In the genomic region with DNA sequence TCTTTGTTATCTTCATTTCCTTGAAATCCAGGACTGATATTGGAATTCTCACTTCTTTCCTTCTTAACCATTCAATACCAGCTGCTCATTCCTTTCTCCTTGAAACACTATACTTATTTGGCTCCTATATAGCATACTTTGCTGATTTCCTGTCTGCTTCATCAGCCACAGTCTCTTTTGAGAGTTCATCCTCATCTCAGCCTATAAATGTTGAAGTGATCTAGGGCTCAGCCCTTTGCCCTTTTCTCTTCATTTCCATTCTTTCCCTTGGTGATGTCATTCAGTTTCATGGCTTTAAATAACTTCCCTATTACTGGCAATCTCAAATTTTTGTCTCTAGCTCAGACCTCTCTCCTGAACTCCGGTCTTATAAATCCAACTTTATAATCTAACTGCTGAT, we compare ENCODE assay signal across 18 cellular contexts. TPM values are rescaled to one million over a fixed set of nuclear protein-coding genes. Genes with fewer than 3 reads are reported as not detected.
DNase-seq lines count a peak whose midpoint lies in the region; ATAC-seq and TF ChIP-seq lines count a peak whose summit lies in the region.
"Had no signal": no experiment of that assay in that cellular context is flagged by ENCODE, and none has a peak within 500 bp of the region (broad histone marks: within the 10 kb centered on the region; RNA-seq: fewer than 3 reads in every experiment).

No MANE protein-coding gene starts in this region.

- H3K4me3 Mint-ChIP-seq in activated B cell treated with CpG ODN at 0.5 μM for 24 hours (no peak overlapping the region), type B pancreatic cell (no peak overlapping the region), T-cell (no peak overlapping the region)
- H3K4me3 Mint-ChIP-seq in CD4-positive, alpha-beta memory T cell: no peak overlapping the region

- TF ChIP-seq CTCF in AG10803 (conservative IDR thresholded peaks at IDR 0.05; ENCODE audit: low read length): no peak
- no peak for TF ChIP-seq CTCF in activated B cell treated with CpG ODN at 0.5 μM for 24 hours (IDR thresholded peaks at IDR 0.05)
- no peak for TF ChIP-seq CTCF in mucosa of descending colon (IDR thresholded peaks at IDR 0.05)
- no peak for TF ChIP-seq CTCF in type B pancreatic cell (conservative IDR thresholded peaks at IDR 0.05)

- no peaks in the 10 kb centered on the region for H3K9me3 Mint-ChIP-seq in activated B cell treated with CpG ODN at 0.5 μM for 24 hours
- H3K9me3 Mint-ChIP-seq in type B pancreatic cell: no peaks in the 10 kb centered on the region
- peaks cover 0 to 4% (median 0%) of the 10 kb centered on the region in 8 donors for H3K9me3 Mint-ChIP-seq in CD4-positive, alpha-beta memory T cell
- peaks cover 0 to 4% (median 1%) of the 10 kb centered on the region in 3 donors for H3K9me3 Mint-ChIP-seq in T-cell

- H3K36me3 ChIP-seq in mucosa of descending colon (ENCODE audit: low read depth): no peaks in the 10 kb centered on the region
- H3K36me3 ChIP-seq in CD4-positive, alpha-beta memory T cell (ENCODE audit: insufficient read depth, low read length): no peaks in the 10 kb centered on the region

- no peaks in the 10 kb centered on the region for H3K27me3 ChIP-seq in CD4-positive, alpha-beta memory T cell (ENCODE audit: insufficient read depth, low read length)

- POLR2A ChIA-PET in activated B cell treated with CpG ODN at 0.5 μM for 24 hours (lab: Charles Lee) (interaction anchor here (0.6 kb wide), 1 partner anchor 970 kb away, joined by 7 read pairs; no protein-coding TSS in a partner anchor), T-cell (lab: Charles Lee) (no interaction called here)
- POLR2A ChIA-PET in CD4-positive, alpha-beta memory T cell (lab: Charles Lee; ENCODE audit: partially characterized antibody): no interaction called here

- peak overlapping the region; percentile 69 for H3K27ac Mint-ChIP-seq in activated B cell treated with CpG ODN at 0.5 μM for 24 hours
- no peak overlapping the region for H3K27ac Mint-ChIP-seq in type B pancreatic cell
- no peak overlapping the region for H3K27ac Mint-ChIP-seq in CD4-positive, alpha-beta memory T cell
- no peak overlapping the region for H3K27ac Mint-ChIP-seq in T-cell

- intact Hi-C loops in activated B cell treated with CpG ODN at 0.5 μM for 24 hours (cut with micrococcal nuclease): loop anchor here (2.0 kb wide), 2 partner anchors 14 to 24 kb away; partner anchors contain the start of gene RABGAP1L
- intact Hi-C loops in mucosa of descending colon (cut with DNase I, micrococcal nuclease): no loop called here
- intact Hi-C loops in CD4-positive, alpha-beta memory T cell (cut with micrococcal nuclease): no loop called here

- CTCF ChIA-PET in activated B cell treated with CpG ODN at 0.5 μM for 24 hours (lab: Charles Lee): no interaction called here
- CTCF ChIA-PET in CD4-positive, alpha-beta memory T cell (lab: Charles Lee; ENCODE audit: partially characterized antibody): no interaction called here
- CTCF ChIA-PET in T-cell (lab: Charles Lee): no interaction called here

- ATAC-seq in activated B cell treated with CpG ODN at 0.5 μM for 24 hours (ENCODE audit: low read depth) (no peak), mucosa of descending colon (peak; percentile 46), T-cell (replicated peaks in 1 of 4) (no peak)

- no peaks in the 10 kb centered on the region for H3K9me3 ChIP-seq in mucosa of descending colon
- H3K9me3 ChIP-seq in CD4-positive, alpha-beta memory T cell (ENCODE audit: control insufficient read depth in 1 of 2, low read length in 2 of 2): no peaks in the 10 kb centered on the region

- H3K4me1 Mint-ChIP-seq in activated B cell treated with CpG ODN at 0.5 μM for 24 hours: peaks cover 33% of the 10 kb centered on the region
- H3K4me1 Mint-ChIP-seq in type B pancreatic cell (ENCODE audit: unreplicated experiment): peaks cover 6% of the 10 kb centered on the region
- H3K4me1 Mint-ChIP-seq in CD4-positive, alpha-beta memory T cell: no peaks in the 10 kb centered on the region
- no peaks in the 10 kb centered on the region for H3K4me1 Mint-ChIP-seq in T-cell

- H3K27me3 Mint-ChIP-seq in activated B cell treated with CpG ODN at 0.5 μM for 24 hours (no peaks in the 10 kb centered on the region), type B pancreatic cell (no peaks in the 10 kb centered on the region), T-cell (peaks cover 0 to 5% of the 10 kb centered on the region in 2 donors)
- H3K27me3 Mint-ChIP-seq in CD4-positive, alpha-beta memory T cell: peaks cover 0 to 7% of the 10 kb centered on the region in 2 donors

- H3K4me1 ChIP-seq in mucosa of descending colon (ENCODE audit: low read depth): no peaks in the 10 kb centered on the region
- H3K4me1 ChIP-seq in CD4-positive, alpha-beta memory T cell (ENCODE audit: insufficient read depth, low read length): no peaks in the 10 kb centered on the region

- no peak overlapping the region for H3K4me3 ChIP-seq in AG10803 (ENCODE audit: low read length)
- no peak overlapping the region for H3K4me3 ChIP-seq in mucosa of descending colon
- H3K4me3 ChIP-seq in CD4-positive, alpha-beta memory T cell (ENCODE audit: low read length in 2 of 2): no peak overlapping the region
- H3K4me3 ChIP-seq: SK-N-MC had no signal

- H3K27ac ChIP-seq in CD4-positive, alpha-beta memory T cell (ENCODE audit: low read depth, low read length): no peak overlapping the region
- H3K27ac ChIP-seq: SK-N-MC had no signal

- H3K36me3 Mint-ChIP-seq in activated B cell treated with CpG ODN at 0.5 μM for 24 hours (ENCODE audit: low read depth) (no peaks in the 10 kb centered on the region), type B pancreatic cell (no peaks in the 10 kb centered on the region), T-cell (no peaks in the 10 kb centered on the region)
- H3K36me3 Mint-ChIP-seq in CD4-positive, alpha-beta memory T cell: no peaks in the 10 kb centered on the region

- DNase-seq in AG10803 (ENCODE audit: low read depth): peak; percentile 10
- peak; percentile 45 for DNase-seq in HCEC 1CT
- DNase-seq in activated B cell treated with CpG ODN at 0.5 μM for 24 hours: no peak
- DNase-seq in mucosa of descending colon: no peak
- DNase-seq in type B pancreatic cell (ENCODE audit: extremely low spot score, unreplicated experiment): no peak
- DNase-seq in CD4-positive, alpha-beta memory T cell: no peak
- no peak for DNase-seq in stimulated activated CD4-positive, alpha-beta T cell treated with anti-CD3 and anti-CD28 coated beads, Interleukin-15, amount 100 ng/mL, for 24 hours
- DNase-seq in T-cell: no peak
- DNase-seq: C1 segment of cervical spinal cord, DMS79, KG1, NCI-H1048, NCI-H1436 treated with DMSO at 0.1 percent for 48 hours, NCI-H2029, NCI-H2171, NCI-H526 treated with DMSO at 0.1 percent for 48 hours, SHP77 had no signal

RNA-seq across cellular contexts. Expression of gene RABGAP1L, which starts 24.1 kb away (rescaled TPM):
- total RNA-seq in activated B cell treated with CpG ODN at 0.5 μM for 24 hours (103 and 126 TPM in 2 replicates), mucosa of descending colon (10 to 100 TPM; 46.1 to 74.7 (median 59.2) TPM), type B pancreatic cell (ENCODE audit: low replicate concordance) (35.6 and 56.9 TPM in 2 replicates), T-cell (100 to 1,000 TPM in 1 of 5 donors, 10 to 100 TPM in 4; 75.0 to 108 (median 82.3) TPM)
- total RNA-seq in CD4-positive, alpha-beta memory T cell: 100 to 1,000 TPM; 113 to 114 TPM
- 10 to 100 TPM; 75.7 to 80.6 TPM for polyA plus RNA-seq in CD4-positive, alpha-beta memory T cell

Comparison
In these comparisons a context has a peak if more than half of its experiments do, and no peak if none do; other contexts are left out.
1. DNase-seq: peak in AG10803 (single experiment) and HCEC 1CT (single experiment); none in activated B cell treated with CpG ODN at 0.5 μM for 24 hours (single experiment), mucosa of descending colon (0 of 3), type B pancreatic cell (single experiment), CD4-positive, alpha-beta memory T cell (0 of 5), stimulated activated CD4-positive, alpha-beta T cell treated with anti-CD3 and anti-CD28 coated beads, Interleukin-15, amount 100 ng/mL, for 24 hours (single experiment) and T-cell (0 of 34).